In genomic region chr16:2907089-2907735, GRCh38 we compare ENCODE assay signal across 9 cellular contexts. TPM values are rescaled to one million over a fixed set of nuclear protein-coding genes. Genes with fewer than 3 reads are reported as not detected.
DNase-seq lines count a peak whose midpoint lies in the region; ATAC-seq, FAIRE-seq and TF ChIP-seq lines count a peak whose summit lies in the region.
"Not testable (repeated sequence)": the region's sequence is repeated elsewhere in the genome, so short reads cannot be mapped to it uniquely, and the experiment has no call there.
"Had no signal": no experiment of that assay in that cellular context is flagged by ENCODE, and none has a peak within 500 bp of the region (broad histone marks: within the 10 kb centered on the region; RNA-seq: fewer than 3 reads in every experiment).

No MANE protein-coding gene starts in this region.

- H3K18ac ChIP-seq in H1 (ENCODE audit: extremely low read depth, low read length), result not testable (repeated sequence)

- not testable (repeated sequence) for TF ChIP-seq POLR2A in H1 (IDR thresholded peaks at IDR 0.05; ENCODE audit: control extremely low read depth in 1 of 2, low read depth in 2 of 2, low read length in 2 of 2); sigmoid colon (IDR thresholded peaks at IDR 0.05)

- BruUV-seq in A673 (replicated peaks; lab: Mats Ljungman, UMichigan), result not testable (repeated sequence)

- not testable (repeated sequence) for H3K9ac ChIP-seq in H1 (replicated peaks in 1 of 4; ENCODE audit: extremely low read depth in 1 of 4, low read depth in 3 of 4, low read length in 3 of 4)

- not testable (repeated sequence) for H3K23me2 ChIP-seq in H1 (ENCODE audit: low read depth, low read length)

- not testable (repeated sequence) for H3K36me3 ChIP-seq in A673 (ENCODE audit: insufficient read depth, low read length, poor library complexity, severe bottlenecking); H1 (ENCODE audit: control insufficient read depth in 2 of 4, insufficient read depth in 4 of 4, low read length in 3 of 4); sigmoid colon

- H3K4ac ChIP-seq in H1 (replicated peaks; ENCODE audit: insufficient read length, low read depth, low read length), result not testable (repeated sequence)

- H3K79me2 ChIP-seq in H1 (ENCODE audit: control insufficient read depth in 1 of 2, insufficient read depth in 2 of 2, low read length in 2 of 2), result not testable (repeated sequence)

- not testable (repeated sequence) for H4K5ac ChIP-seq in H1 (ENCODE audit: insufficient read length, low read depth, low read length)

- not testable (repeated sequence) for H3K36me3 Mint-ChIP-seq in T-helper 2 cell treated with Interferon-gamma antibody and Interleukin-4, amounts not matched to agents 5 μg/mL and 100 μg/mL, for 36 hours (ENCODE audit: low read depth)

- H3K4me1 Mint-ChIP-seq in T-helper 2 cell treated with Interferon-gamma antibody and Interleukin-4, amounts not matched to agents 5 μg/mL and 100 μg/mL, for 36 hours (ENCODE audit: low read depth), result peaks cover 19% of the 10 kb centered on the region

- not testable (repeated sequence) for H4K8ac ChIP-seq in H1 (ENCODE audit: extremely low read depth, insufficient read depth, low read length)

- H4K20me1 ChIP-seq in H1 (replicated peaks in 1 of 2; ENCODE audit: control insufficient read depth in 1 of 2, insufficient read depth in 2 of 2, low read length in 2 of 2), result not testable (repeated sequence)

- H3K79me1 ChIP-seq in H1 (ENCODE audit: low read depth, low read length), result not testable (repeated sequence)

- not testable (repeated sequence) for H2BK120ac ChIP-seq in H1 (replicated peaks; ENCODE audit: low read depth, low read length)

- TF ChIP-seq CTCF in A673 (conservative IDR thresholded peaks at IDR 0.05; ENCODE audit: low read depth, low read length) (peak; percentile 42), GM12873 (IDR thresholded peaks at IDR 0.05; ENCODE audit: insufficient read depth, low read depth, low read length, missing control alignments) (peak; percentile 49), H1 (IDR thresholded peaks at IDR 0.05; ENCODE audit: control extremely low read depth in 1 of 3, insufficient read depth in 1 of 3, low read depth in 1 of 3, low read length in 3 of 3) (peak; percentile 46 to 63 (median 61)), sigmoid colon (IDR thresholded peaks at IDR 0.05) (peak; percentile 43 to 87 (median 73))

- H2AFZ ChIP-seq in H1 (ENCODE audit: low read length), result not testable (repeated sequence)

- not testable (repeated sequence) for H3K56ac ChIP-seq in H1 (replicated peaks; ENCODE audit: insufficient read length, low read depth, low read length)

- not testable (repeated sequence) for H3K27ac ChIP-seq in A673 (ENCODE audit: low read depth, low read length, poor library complexity, severe bottlenecking); H1 (ENCODE audit: low read depth, low read length)
- peak overlapping the region; percentile 71 to 82 (median 72) for H3K27ac ChIP-seq in sigmoid colon

- not testable (repeated sequence) for H3K4me3 Mint-ChIP-seq in T-helper 2 cell treated with Interferon-gamma antibody and Interleukin-4, amounts not matched to agents 5 μg/mL and 100 μg/mL, for 36 hours

- H2AK5ac ChIP-seq in H1 (ENCODE audit: low read depth, low read length), result not testable (repeated sequence)

- not testable (repeated sequence) for H3K4me2 ChIP-seq in H1 (ENCODE audit: insufficient read depth in 1 of 2, low read depth in 2 of 2, low read length in 2 of 2)

- H2BK20ac ChIP-seq in H1 (ENCODE audit: low read length), result not testable (repeated sequence)

- not testable (repeated sequence) for H3K27ac Mint-ChIP-seq in T-helper 2 cell treated with Interferon-gamma antibody and Interleukin-4, amounts not matched to agents 5 μg/mL and 100 μg/mL, for 36 hours

- not testable (repeated sequence) for H3K4me1 ChIP-seq in A673 (ENCODE audit: insufficient read depth, low read length, poor library complexity, severe bottlenecking); H1 (replicated peaks in 1 of 4; ENCODE audit: control insufficient read depth in 3 of 4, insufficient read depth in 4 of 4, low read length in 3 of 4)
- peaks cover 0 to 21% (median 19%) of the 10 kb centered on the region in 4 donors for H3K4me1 ChIP-seq in sigmoid colon

- POLR2A ChIA-PET in A673 (lab: Charles Lee; ENCODE audit: low non-redundant PET), result not testable (repeated sequence)
- POLR2A ChIA-PET in H1 (lab: Charles Lee; ENCODE audit: partially characterized antibody), result interaction anchor here (0.7 to 2.6 kb wide), 5 partner anchors 9 to 67 kb away, joined by 3 to 11 read pairs (median 3); partner anchors contain the start of gene FLYWCH2

- TF ChIP-seq EP300 in H1 (IDR thresholded peaks at IDR 0.05; ENCODE audit: borderline replicate concordance in 1 of 2, low read depth in 2 of 2, low read length in 2 of 2); sigmoid colon (IDR thresholded peaks at IDR 0.05): not testable (repeated sequence)

- WGBS in H1 (ENCODE audit: extremely low coverage in 1 of 2, insufficient coverage in 1 of 2, insufficient read length in 1 of 2, insufficient replicate concordance in 2 of 2, low coverage in 1 of 2, low lambda C conversion rate in 2 of 2, missing lambda C conversion rate in 1 of 2), 2 experiments, result 34% methylated on average over 14 of the region's 16 CpGs; no CpG with 5 or more reads in 1 of the 2 experiments
- 16 to 24% methylated on average over 16 of the region's 16 CpGs for WGBS in sigmoid colon, 2 donors

- not testable (repeated sequence) for H3K9me3 Mint-ChIP-seq in T-helper 2 cell treated with Interferon-gamma antibody and Interleukin-4, amounts not matched to agents 5 μg/mL and 100 μg/mL, for 36 hours

- not testable (repeated sequence) for H3K23ac ChIP-seq in H1 (ENCODE audit: insufficient read length)

- DNase-seq in A673 (ENCODE audit: low spot score) (peak; percentile 74), NCI-H2029 (lab: John Stamatoyannopoulos, UW) (peak; percentile 36), H1 (ENCODE audit: low read depth in 1 of 2, low spot score in 2 of 2) (peak in 1 of 2 experiments; percentile 67), left colon (peak; percentile 49 to 55), sigmoid colon (peak; percentile 85)
- peak; percentile 51 for DNase-seq in T-helper 2 cell treated with Interferon-gamma antibody and Interleukin-4, amounts not matched to agents 5 μg/mL and 100 μg/mL, for 36 hours (ENCODE audit: low spot score)
- DNase-seq in activated effector memory CD4-positive, alpha-beta T cell treated with Interleukin-2 at 50 U/mL for 16 hours, result peak; percentile 18

- not testable (repeated sequence) for FAIRE-seq in H1 (lab: Jason Lieb, UNC)

- CTCF ChIA-PET in A673 (lab: Charles Lee) (interaction anchor here (0.7 to 1.3 kb wide), 2 partner anchors 68 to 705 kb away, joined by 3 to 10 read pairs; no protein-coding TSS in a partner anchor), H1 (lab: Charles Lee; ENCODE audit: partially characterized antibody) (interaction anchor here (0.6 to 3.6 kb wide), 21 partner anchors 8 to 116 kb away, joined by 3 to 29 read pairs (median 4); partner anchors contain the start of gene FLYWCH2)

- H3K27me3 ChIP-seq in A673 (replicated peaks; ENCODE audit: insufficient read depth, low read depth, low read length, poor library complexity); H1 (replicated peaks in 1 of 4; ENCODE audit: control insufficient read depth in 3 of 4, extremely low read depth in 1 of 4, insufficient read depth in 3 of 4, low read length in 3 of 4); sigmoid colon: not testable (repeated sequence)

- H3K14ac ChIP-seq in H1 (ENCODE audit: insufficient read length), result not testable (repeated sequence)

- not testable (repeated sequence) for H2BK5ac ChIP-seq in H1 (ENCODE audit: low read depth, low read length)

- not testable (repeated sequence) for ATAC-seq in left colon

- H2BK12ac ChIP-seq in H1 (ENCODE audit: low read depth, low read length), result not testable (repeated sequence)

- intact Hi-C loops in A673 (cut with micrococcal nuclease; ENCODE audit: unreplicated experiment); left colon (cut with DNase I, micrococcal nuclease); sigmoid colon (cut with DNase I): not testable (repeated sequence)

- H2BK15ac ChIP-seq in H1 (ENCODE audit: low read length), result not testable (repeated sequence)

- peak; percentile 28 to 43; a peak in 3 of 4 replicates for TF ChIP-seq RAD21 in H1 (IDR thresholded peaks at IDR 0.05 in 1 of 2, conservative IDR thresholded peaks at IDR 0.05 in 1 of 2; ENCODE audit: low read depth in 2 of 2, low read length in 2 of 2)

- H3K27me3 Mint-ChIP-seq in T-helper 2 cell treated with Interferon-gamma antibody and Interleukin-4, amounts not matched to agents 5 μg/mL and 100 μg/mL, for 36 hours (ENCODE audit: low read depth), result not testable (repeated sequence)

- H3K9me3 ChIP-seq in A673 (ENCODE audit: low read depth, low read length, poor library complexity, severe bottlenecking); H1 (ENCODE audit: insufficient read depth in 2 of 2, low read depth in 1 of 2, low read length in 1 of 2); sigmoid colon: not testable (repeated sequence)

- H3K4me3 ChIP-seq in A673 (ENCODE audit: low read depth, low read length, poor library complexity, severe bottlenecking); H1 (ENCODE audit: extremely low read depth in 1 of 4, insufficient read depth in 2 of 4, low read depth in 3 of 4, low read length in 4 of 4); sigmoid colon: not testable (repeated sequence)

- H4K91ac ChIP-seq in H1 (replicated peaks; ENCODE audit: insufficient read length, low read length), result not testable (repeated sequence)

RNA-seq across cellular contexts. Expression of gene FLYWCH1, which starts 4.5 kb away (rescaled TPM):
- total RNA-seq in A673 (2021) (46.8 and 47.0 TPM in 2 replicates), left colon (10 to 100 TPM; 23.0 to 27.3 TPM), sigmoid colon (10 to 100 TPM; 28.6 to 51.5 (median 33.2) TPM)
- 23.1 and 23.5 TPM in 2 replicates for total RNA-seq in H1 (2021; fragmentation: NEBNext Ultra II Directional; extraction: Animal tissue kit (Norgen Biotek cat#: 25700))
- polyA plus RNA-seq in H1 (2011; rRNA removed) (12.4 and 22.2 TPM in 2 replicates), sigmoid colon (10 to 100 TPM in 1 of 3 donors, 1 to 10 TPM in 2; 6.9 to 19.5 (median 7.2) TPM)
- polyA plus RNA-seq in H1 (2011; cell fraction: cytosol; rRNA removed), result 14.3 TPM
- 29.4 TPM for polyA plus RNA-seq in H1 (2011; cell fraction: nucleus; rRNA removed)
- polyA plus RNA-seq in H1 (2012, experiment 1 of 2), result 10.6 to 15.2 TPM (median 13.5 TPM) in 4 replicates
- polyA plus RNA-seq in H1 (2012, experiment 2 of 2), result 19.6 TPM
- polyA plus RNA-seq in H1 (2013, experiment 1 of 2), result 10.4 TPM
- 9.2 TPM for polyA plus RNA-seq in H1 (2013, experiment 2 of 2)
- polyA minus RNA-seq in H1 (2011; rRNA and poly(A)+ RNA removed), result 5.1 and 10.5 TPM in 2 replicates
- polyA minus RNA-seq in H1 (2011; cell fraction: cytosol; rRNA and poly(A)+ RNA removed), result 9.8 TPM
- 15.7 TPM for polyA minus RNA-seq in H1 (2011; cell fraction: nucleus; rRNA and poly(A)+ RNA removed)

RNA-seq across cellular contexts. Expression of gene FLYWCH2, which starts 24.2 kb away (rescaled TPM):
- total RNA-seq in A673 (2021) (23.9 and 28.5 TPM in 2 replicates), left colon (10 to 100 TPM; 20.7 to 30.8 TPM), sigmoid colon (10 to 100 TPM; 33.6 to 64.2 (median 55.8) TPM)
- 16.4 and 20.2 TPM in 2 replicates for total RNA-seq in H1 (2021; fragmentation: NEBNext Ultra II Directional; extraction: Animal tissue kit (Norgen Biotek cat#: 25700))
- polyA plus RNA-seq in H1 (2011; rRNA removed) (30.7 and 43.8 TPM in 2 replicates), sigmoid colon (10 to 100 TPM; 27.5 to 43.2 (median 30.7) TPM)
- polyA plus RNA-seq in H1 (2011; cell fraction: cytosol; rRNA removed), result 44.9 TPM
- 27.4 TPM for polyA plus RNA-seq in H1 (2011; cell fraction: nucleus; rRNA removed)
- 17.1 to 25.9 TPM (median 22.0 TPM) in 4 replicates for polyA plus RNA-seq in H1 (2012, experiment 1 of 2)
- 24.5 TPM for polyA plus RNA-seq in H1 (2012, experiment 2 of 2)
- polyA plus RNA-seq in H1 (2013, experiment 1 of 2), result 16.8 TPM
- 16.0 TPM for polyA plus RNA-seq in H1 (2013, experiment 2 of 2)
- polyA minus RNA-seq in H1 (2011; rRNA and poly(A)+ RNA removed), result 4.6 and 5.4 TPM in 2 replicates
- polyA minus RNA-seq in H1 (2011; cell fraction: cytosol; rRNA and poly(A)+ RNA removed), result 14.3 TPM
- 14.3 TPM for polyA minus RNA-seq in H1 (2011; cell fraction: nucleus; rRNA and poly(A)+ RNA removed)

RNA-seq across cellular contexts. Expression of gene PRSS22, which starts 49.2 kb away (rescaled TPM):
- total RNA-seq in A673 (2021) (not detected in 2 replicates), left colon (10 to 100 TPM in 1 of 2 donors, under 1 TPM in 1; 0.78 to 12.9 TPM), sigmoid colon (not detected)
- 2.7 and 4.4 TPM in 2 replicates for total RNA-seq in H1 (2021; fragmentation: NEBNext Ultra II Directional; extraction: Animal tissue kit (Norgen Biotek cat#: 25700))
- polyA plus RNA-seq in H1 (2011; rRNA removed) (4.0 and 5.8 TPM in 2 replicates), sigmoid colon (10 to 100 TPM in 1 of 3 donors, not detected in 2; 20.8 TPM)
- polyA plus RNA-seq in H1 (2011; cell fraction: cytosol; rRNA removed), result 5.2 TPM
- 20.5 TPM for polyA plus RNA-seq in H1 (2011; cell fraction: nucleus; rRNA removed)
- polyA plus RNA-seq in H1 (2012, experiment 1 of 2), result 1.5 to 4.3 TPM (median 2.9 TPM) in 4 replicates
- 1.6 TPM for polyA plus RNA-seq in H1 (2012, experiment 2 of 2)
- 3.5 TPM for polyA plus RNA-seq in H1 (2013, experiment 1 of 2)
- 3.1 TPM for polyA plus RNA-seq in H1 (2013, experiment 2 of 2)
- 1.3 and 1.7 TPM in 2 replicates for polyA minus RNA-seq in H1 (2011; rRNA and poly(A)+ RNA removed)
- 1.3 TPM for polyA minus RNA-seq in H1 (2011; cell fraction: cytosol; rRNA and poly(A)+ RNA removed)
- 4.4 TPM for polyA minus RNA-seq in H1 (2011; cell fraction: nucleus; rRNA and poly(A)+ RNA removed)

RNA-seq across cellular contexts. Expression of gene KREMEN2, which starts 56.9 kb away (rescaled TPM):
- total RNA-seq in A673 (2021) (0.49 and 1.6 TPM in 2 replicates), left colon (1 to 10 TPM in 1 of 2 donors, under 1 TPM in 1; 0.89 to 1.1 TPM), sigmoid colon (not detected)
- total RNA-seq in H1 (2021; fragmentation: NEBNext Ultra II Directional; extraction: Animal tissue kit (Norgen Biotek cat#: 25700)), result 6.6 and 7.8 TPM in 2 replicates
- polyA plus RNA-seq in H1 (2011; rRNA removed) (7.0 and 10.4 TPM in 2 replicates), sigmoid colon (1 to 10 TPM; 1.0 to 1.8 (median 1.6) TPM)
- polyA plus RNA-seq in H1 (2011; cell fraction: cytosol; rRNA removed), result 8.8 TPM
- 16.5 TPM for polyA plus RNA-seq in H1 (2011; cell fraction: nucleus; rRNA removed)
- 2.6 to 7.9 TPM (median 6.3 TPM) in 4 replicates for polyA plus RNA-seq in H1 (2012, experiment 1 of 2)
- polyA plus RNA-seq in H1 (2012, experiment 2 of 2), result 6.3 TPM
- 10.9 TPM for polyA plus RNA-seq in H1 (2013, experiment 1 of 2)
- polyA plus RNA-seq in H1 (2013, experiment 2 of 2), result 10.2 TPM
- polyA minus RNA-seq in H1 (2011; rRNA and poly(A)+ RNA removed), result 0.32 and 0.71 TPM in 2 replicates
- 2.3 TPM for polyA minus RNA-seq in H1 (2011; cell fraction: cytosol; rRNA and poly(A)+ RNA removed)
- polyA minus RNA-seq in H1 (2011; cell fraction: nucleus; rRNA and poly(A)+ RNA removed), result 3.9 TPM
- polyA plus RNA-seq: urinary bladder had no signal
